ENCODE assay signal across 13 cellular contexts in the genomic region with DNA sequence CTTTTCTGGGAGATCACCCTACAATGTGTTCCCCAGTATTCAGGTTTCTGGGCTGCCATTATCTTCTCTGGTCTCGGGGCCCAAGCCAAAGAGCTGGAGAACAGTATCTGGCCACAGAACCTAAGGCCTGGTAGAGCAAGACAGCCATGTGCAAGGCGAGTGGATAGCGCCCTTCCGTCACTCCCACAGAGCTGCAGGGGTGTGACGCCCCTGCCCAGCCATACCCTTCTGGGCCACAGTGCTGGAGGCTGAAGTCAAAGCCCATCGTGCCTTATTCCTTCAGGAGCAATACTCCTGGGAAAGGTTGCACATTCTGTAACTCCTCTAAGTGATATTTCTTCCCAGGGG. TPM values are rescaled to one million over a fixed set of nuclear protein-coding genes. Genes with fewer than 3 reads are reported as not detected.
DNase-seq lines count a peak whose midpoint lies in the region; ATAC-seq, FAIRE-seq and TF ChIP-seq lines count a peak whose summit lies in the region.
"Had no signal": no experiment of that assay in that cellular context is flagged by ENCODE, and none has a peak within 500 bp of the region (broad histone marks: within the 10 kb centered on the region; RNA-seq: fewer than 3 reads in every experiment).

No MANE protein-coding gene starts in this region.

- no peak overlapping the region for H3K4me3 Mint-ChIP-seq in GM23338

- TF ChIP-seq CTCF in WERI-Rb-1 (IDR thresholded peaks at IDR 0.05; ENCODE audit: low read depth, low read length) (no peak), body of pancreas (IDR thresholded peaks at IDR 0.05) (no peak), GM23338 (conservative IDR thresholded peaks at IDR 0.05; ENCODE audit: low read depth in 2 of 2) (no peak)

- H3K9me3 ChIP-seq in WERI-Rb-1 (ENCODE audit: severe bottlenecking) (no peaks in the 10 kb centered on the region), body of pancreas (no peaks in the 10 kb centered on the region)
- H3K9me3 ChIP-seq: ascending aorta had no signal

- peak overlapping the region; percentile 66 for H3K27ac ChIP-seq in WERI-Rb-1
- no peak overlapping the region for H3K27ac ChIP-seq in body of pancreas
- no peak overlapping the region for H3K27ac ChIP-seq in GM23338 (ENCODE audit: low read depth)
- H3K27ac ChIP-seq: ascending aorta had no signal

- H3K79me2 ChIP-seq in GM23338 (replicated peaks; ENCODE audit: insufficient read depth) = peaks cover 95% of the 10 kb centered on the region

- H3K9me3 Mint-ChIP-seq in GM23338 = no peaks in the 10 kb centered on the region

- 93 to 97% methylated on average over 5 to 6 of the region's 6 CpGs for WGBS in body of pancreas, 2 donors

- no peak overlapping the region for H3K4me2 ChIP-seq in GM23338

- ATAC-seq in GM19463 (IDR thresholded peaks at IDR 0.05; ENCODE audit: unreplicated experiment) = peak; percentile 29
- ATAC-seq in HG02938 (IDR thresholded peaks at IDR 0.05; ENCODE audit: unreplicated experiment) = peak; percentile 28
- ATAC-seq in body of pancreas = no peak
- no peak for ATAC-seq in GM23338
- ATAC-seq: left lobe of liver had no signal

- no peaks in the 10 kb centered on the region; the same call in none of the 2 replicates for H3K36me3 ChIP-seq in WERI-Rb-1
- H3K36me3 ChIP-seq in body of pancreas (replicated peaks in 1 of 2; ENCODE audit: insufficient read depth in 1 of 2, low read depth in 2 of 2) = no peaks in the 10 kb centered on the region
- H3K36me3 ChIP-seq in GM23338 (ENCODE audit: insufficient read depth) = no peaks in the 10 kb centered on the region
- H3K36me3 ChIP-seq: ascending aorta had no signal

- intact Hi-C loops in body of pancreas (cut with DNase I) = no loop called here

- no peak overlapping the region for H2AFZ ChIP-seq in GM23338

- H3K9me2 ChIP-seq in GM23338 (ENCODE audit: insufficient read depth) = no peaks in the 10 kb centered on the region

- H3K27ac Mint-ChIP-seq in GM23338 = no peak overlapping the region; the same call in 1 of the 2 replicates

- no peaks in the 10 kb centered on the region for H3K27me3 ChIP-seq in WERI-Rb-1 (ENCODE audit: insufficient read depth, low read depth, severe bottlenecking)
- no peaks in the 10 kb centered on the region for H3K27me3 ChIP-seq in body of pancreas
- no peaks in the 10 kb centered on the region for H3K27me3 ChIP-seq in GM23338 (ENCODE audit: insufficient read depth)
- H3K27me3 ChIP-seq: ascending aorta had no signal

- TF ChIP-seq POLR2A in GM12892 (IDR thresholded peaks at IDR 0.05; ENCODE audit: low read depth, low read length) (no peak), body of pancreas (IDR thresholded peaks at IDR 0.05) (no peak)

- H3K4me3 ChIP-seq in WERI-Rb-1 (ENCODE audit: low read depth, low read length) = no peak overlapping the region
- no peak overlapping the region for H3K4me3 ChIP-seq in body of pancreas
- H3K4me3 ChIP-seq in GM23338 = no peak overlapping the region
- H3K4me3 ChIP-seq: ascending aorta had no signal

- H4K20me1 ChIP-seq in GM23338 (replicated peaks; ENCODE audit: insufficient read depth) = peaks cover 34% of the 10 kb centered on the region

- peaks cover 57% of the 10 kb centered on the region for H3K4me1 Mint-ChIP-seq in GM23338

- FAIRE-seq in GM12892 (lab: Jason Lieb, UNC) = peak; percentile 90

- peaks cover 18% of the 10 kb centered on the region for H3K4me1 ChIP-seq in body of pancreas
- H3K4me1 ChIP-seq in GM23338 (ENCODE audit: insufficient read depth) = peaks cover 25% of the 10 kb centered on the region
- H3K4me1 ChIP-seq: ascending aorta had no signal

- DNase-seq in GM12892 (ENCODE audit: insufficient read length) = no peak
- DNase-seq in WERI-Rb-1 = no peak
- no peak for DNase-seq in body of pancreas
- DNase-seq in activated CD8-positive, alpha-beta memory T cell treated with anti-CD3 and anti-CD28 coated beads for 24 hours = no peak
- no peak for DNase-seq in GM23338 (ENCODE audit: low spot score)
- no peak for DNase-seq in activated gamma-delta T cell (lab: John Stamatoyannopoulos, UW)
- DNase-seq: activated effector memory CD4-positive, alpha-beta T cell treated with Interleukin-2 at 50 U/mL for 16 hours; COR-L47; SW 1271 had no signal

- no peaks in the 10 kb centered on the region for H3F3A ChIP-seq in GM23338 (replicated peaks; ENCODE audit: low read depth)

- peaks cover 7% of the 10 kb centered on the region for H3K27me3 Mint-ChIP-seq in GM23338 (ENCODE audit: insufficient read depth, low read depth, poor library complexity)

- H3K36me3 Mint-ChIP-seq in GM23338 (ENCODE audit: low read depth) = peaks cover 22% of the 10 kb centered on the region

TF ChIP-seq in GM23338, 12 proteins besides CTCF, POLR2A, EP300 and RAD21 (continues in another document):
- TF ChIP-seq, protein P1, sequence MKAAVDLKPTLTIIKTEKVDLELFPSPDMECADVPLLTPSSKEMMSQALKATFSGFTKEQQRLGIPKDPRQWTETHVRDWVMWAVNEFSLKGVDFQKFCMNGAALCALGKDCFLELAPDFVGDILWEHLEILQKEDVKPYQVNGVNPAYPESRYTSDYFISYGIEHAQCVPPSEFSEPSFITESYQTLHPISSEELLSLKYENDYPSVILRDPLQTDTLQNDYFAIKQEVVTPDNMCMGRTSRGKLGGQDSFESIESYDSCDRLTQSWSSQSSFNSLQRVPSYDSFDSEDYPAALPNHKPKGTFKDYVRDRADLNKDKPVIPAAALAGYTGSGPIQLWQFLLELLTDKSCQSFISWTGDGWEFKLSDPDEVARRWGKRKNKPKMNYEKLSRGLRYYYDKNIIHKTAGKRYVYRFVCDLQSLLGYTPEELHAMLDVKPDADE (IDR thresholded peaks at IDR 0.05) = no peak
- no peak for TF ChIP-seq EZH2 (IDR thresholded peaks at IDR 0.05; ENCODE audit: low read depth, unreplicated experiment)
- no peak for TF ChIP-seq EZH2phosphoT487 (IDR thresholded peaks at IDR 0.05; ENCODE audit: unreplicated experiment)
- TF ChIP-seq, protein P2, sequence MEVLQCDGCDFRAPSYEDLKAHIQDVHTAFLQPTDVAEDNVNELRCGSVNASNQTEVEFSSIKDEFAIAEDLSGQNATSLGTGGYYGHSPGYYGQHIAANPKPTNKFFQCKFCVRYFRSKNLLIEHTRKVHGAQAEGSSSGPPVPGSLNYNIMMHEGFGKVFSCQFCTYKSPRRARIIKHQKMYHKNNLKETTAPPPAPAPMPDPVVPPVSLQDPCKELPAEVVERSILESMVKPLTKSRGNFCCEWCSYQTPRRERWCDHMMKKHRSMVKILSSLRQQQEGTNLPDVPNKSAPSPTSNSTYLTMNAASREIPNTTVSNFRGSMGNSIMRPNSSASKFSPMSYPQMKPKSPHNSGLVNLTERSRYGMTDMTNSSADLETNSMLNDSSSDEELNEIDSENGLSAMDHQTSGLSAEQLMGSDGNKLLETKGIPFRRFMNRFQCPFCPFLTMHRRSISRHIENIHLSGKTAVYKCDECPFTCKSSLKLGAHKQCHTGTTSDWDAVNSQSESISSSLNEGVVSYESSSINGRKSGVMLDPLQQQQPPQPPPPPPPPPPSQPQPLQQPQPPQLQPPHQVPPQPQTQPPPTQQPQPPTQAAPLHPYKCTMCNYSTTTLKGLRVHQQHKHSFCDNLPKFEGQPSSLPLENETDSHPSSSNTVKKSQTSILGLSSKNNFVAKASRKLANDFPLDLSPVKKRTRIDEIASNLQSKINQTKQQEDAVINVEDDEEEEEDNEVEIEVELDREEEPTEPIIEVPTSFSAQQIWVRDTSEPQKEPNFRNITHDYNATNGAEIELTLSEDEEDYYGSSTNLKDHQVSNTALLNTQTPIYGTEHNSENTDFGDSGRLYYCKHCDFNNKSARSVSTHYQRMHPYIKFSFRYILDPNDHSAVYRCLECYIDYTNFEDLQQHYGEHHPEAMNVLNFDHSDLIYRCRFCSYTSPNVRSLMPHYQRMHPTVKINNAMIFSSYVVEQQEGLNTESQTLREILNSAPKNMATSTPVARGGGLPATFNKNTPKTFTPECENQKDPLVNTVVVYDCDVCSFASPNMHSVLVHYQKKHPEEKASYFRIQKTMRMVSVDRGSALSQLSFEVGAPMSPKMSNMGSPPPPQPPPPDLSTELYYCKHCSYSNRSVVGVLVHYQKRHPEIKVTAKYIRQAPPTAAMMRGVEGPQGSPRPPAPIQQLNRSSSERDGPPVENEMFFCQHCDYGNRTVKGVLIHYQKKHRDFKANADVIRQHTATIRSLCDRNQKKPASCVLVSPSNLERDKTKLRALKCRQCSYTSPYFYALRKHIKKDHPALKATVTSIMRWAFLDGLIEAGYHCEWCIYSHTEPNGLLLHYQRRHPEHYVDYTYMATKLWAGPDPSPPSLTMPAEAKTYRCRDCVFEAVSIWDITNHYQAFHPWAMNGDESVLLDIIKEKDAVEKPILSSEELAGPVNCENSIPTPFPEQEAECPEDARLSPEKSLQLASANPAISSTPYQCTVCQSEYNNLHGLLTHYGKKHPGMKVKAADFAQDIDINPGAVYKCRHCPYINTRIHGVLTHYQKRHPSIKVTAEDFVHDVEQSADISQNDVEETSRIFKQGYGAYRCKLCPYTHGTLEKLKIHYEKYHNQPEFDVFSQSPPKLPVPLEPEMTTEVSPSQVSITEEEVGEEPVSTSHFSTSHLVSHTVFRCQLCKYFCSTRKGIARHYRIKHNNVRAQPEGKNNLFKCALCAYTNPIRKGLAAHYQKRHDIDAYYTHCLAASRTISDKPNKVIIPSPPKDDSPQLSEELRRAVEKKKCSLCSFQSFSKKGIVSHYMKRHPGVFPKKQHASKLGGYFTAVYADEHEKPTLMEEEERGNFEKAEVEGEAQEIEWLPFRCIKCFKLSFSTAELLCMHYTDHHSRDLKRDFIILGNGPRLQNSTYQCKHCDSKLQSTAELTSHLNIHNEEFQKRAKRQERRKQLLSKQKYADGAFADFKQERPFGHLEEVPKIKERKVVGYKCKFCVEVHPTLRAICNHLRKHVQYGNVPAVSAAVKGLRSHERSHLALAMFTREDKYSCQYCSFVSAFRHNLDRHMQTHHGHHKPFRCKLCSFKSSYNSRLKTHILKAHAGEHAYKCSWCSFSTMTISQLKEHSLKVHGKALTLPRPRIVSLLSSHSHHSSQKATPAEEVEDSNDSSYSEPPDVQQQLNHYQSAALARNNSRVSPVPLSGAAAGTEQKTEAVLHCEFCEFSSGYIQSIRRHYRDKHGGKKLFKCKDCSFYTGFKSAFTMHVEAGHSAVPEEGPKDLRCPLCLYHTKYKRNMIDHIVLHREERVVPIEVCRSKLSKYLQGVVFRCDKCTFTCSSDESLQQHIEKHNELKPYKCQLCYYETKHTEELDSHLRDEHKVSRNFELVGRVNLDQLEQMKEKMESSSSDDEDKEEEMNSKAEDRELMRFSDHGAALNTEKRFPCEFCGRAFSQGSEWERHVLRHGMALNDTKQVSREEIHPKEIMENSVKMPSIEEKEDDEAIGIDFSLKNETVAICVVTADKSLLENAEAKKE (CRISPR knock-in tag; IDR thresholded peaks at IDR 0.05) = no peak
- TF ChIP-seq ZNF331 (CRISPR knock-in tag; IDR thresholded peaks at IDR 0.05; ENCODE audit: low read depth) = no peak
- TF ChIP-seq JUNB (IDR thresholded peaks at IDR 0.05; ENCODE audit: unreplicated experiment) = no peak
- TF ChIP-seq CREB1 (CRISPR knock-in tag; IDR thresholded peaks at IDR 0.05; ENCODE audit: low read depth) = no peak
- TF ChIP-seq STAT1 (IDR thresholded peaks at IDR 0.05; ENCODE audit: unreplicated experiment) = no peak

RNA-seq across cellular contexts. Expression of a gene that starts 54.4 kb away (rescaled TPM):
- polyA plus RNA-seq in GM12892 (2012; ENCODE audit: missing spikeins) = 7.2 TPM
- total RNA-seq in body of pancreas = 10 to 100 TPM; 14.3 to 16.2 TPM
- total RNA-seq in GM23338 (2014; rRNA removed; shearing (Covaris generic)) = 49.2 and 57.5 TPM in 2 replicates
- 72.5 and 77.6 TPM in 2 replicates for polyA plus RNA-seq in GM23338 (2016; fragmentation: Nextera tagmentation; extraction: Ambion mirVana)

Comparison
In these comparisons a context has a peak if more than half of its experiments do, and no peak if none do; other contexts are left out.
1. ATAC-seq: peak in GM19463 (single experiment) and HG02938 (single experiment); none in body of pancreas (single experiment) and GM23338 (single experiment).